1 cellular context compared by ENCODE assay signal in genomic region chr1:111605553-111605952, GRCh38.
TF ChIP-seq lines count a peak whose summit lies in the region.

No MANE protein-coding gene starts in this region.

TF ChIP-seq in GM12878, 131 proteins besides CTCF, POLR2A, EP300 and RAD21:
- no peak for TF ChIP-seq BCLAF1 (IDR thresholded peaks at IDR 0.05)
- TF ChIP-seq STAT3 (IDR thresholded peaks at IDR 0.05; ENCODE audit: low read depth, low read length), result no peak
- no peak for TF ChIP-seq ATF2 (IDR thresholded peaks at IDR 0.05; ENCODE audit: low read length)
- TF ChIP-seq TCF12 (IDR thresholded peaks at IDR 0.05; ENCODE audit: low read depth, low read length), result no peak
- no peak for TF ChIP-seq GABPA (IDR thresholded peaks at IDR 0.05; ENCODE audit: low read depth)
- TF ChIP-seq PML (IDR thresholded peaks at IDR 0.05; ENCODE audit: low read length), result no peak
